Comparison of ENCODE assay signal across 8 cellular contexts in the genomic region with DNA sequence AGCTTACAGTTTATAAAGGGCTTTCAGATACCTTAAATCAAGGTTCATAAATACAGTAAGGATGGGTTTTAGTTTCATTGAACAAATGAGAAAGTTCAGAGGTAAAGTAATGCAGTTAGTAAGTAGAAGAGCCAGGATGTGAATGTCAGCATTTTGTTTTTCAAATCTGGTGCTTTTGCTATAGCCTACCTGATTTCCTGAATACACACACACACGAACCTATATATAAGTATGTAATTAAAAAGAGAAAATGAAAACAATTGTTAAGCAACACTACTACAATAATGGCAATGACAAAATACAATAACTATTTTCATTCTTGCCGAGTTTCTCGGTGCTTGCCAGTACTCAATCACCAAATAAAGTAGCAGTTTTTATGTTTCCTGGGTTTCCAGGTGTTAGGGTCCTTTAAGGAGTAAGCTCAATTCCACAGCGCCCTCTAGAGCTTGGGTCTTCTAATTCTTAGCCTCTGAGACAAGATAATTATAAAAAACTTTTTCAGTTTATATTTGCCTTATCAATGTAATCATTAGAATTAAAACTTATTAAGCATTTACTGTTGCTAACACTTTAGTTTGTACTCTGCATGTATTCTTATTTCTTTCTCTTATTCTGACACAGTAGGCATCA.
DNase-seq lines count a peak whose midpoint lies in the region; ATAC-seq and TF ChIP-seq lines count a peak whose summit lies in the region.

No MANE protein-coding gene starts in this region.

- no peaks in the 10 kb centered on the region for H3K36me3 ChIP-seq in GM06990 (ENCODE audit: control insufficient read depth, insufficient read depth, low read length)
- no peaks in the 10 kb centered on the region for H3K36me3 ChIP-seq in Loucy (ENCODE audit: insufficient read depth, low read length)

- H3K4me2 ChIP-seq in Loucy (ENCODE audit: low read depth, low read length, poor library complexity, severe bottlenecking) = no peak overlapping the region

- H3K4me1 ChIP-seq in Loucy (ENCODE audit: insufficient read depth, low read length, poor library complexity, severe bottlenecking) = no peaks in the 10 kb centered on the region

- peak; percentile 66 for TF ChIP-seq CTCF in GM06990 (IDR thresholded peaks at IDR 0.05; ENCODE audit: insufficient read depth, low read length, poor library complexity, severe bottlenecking)
- TF ChIP-seq CTCF in Loucy (conservative IDR thresholded peaks at IDR 0.05; ENCODE audit: low read length) = peak; percentile 56

- no peaks in the 10 kb centered on the region for H3K79me2 ChIP-seq in Loucy (ENCODE audit: insufficient read depth, low read length)

- no peak overlapping the region for H2AFZ ChIP-seq in Loucy (ENCODE audit: low read length)

- in situ Hi-C loops in G401 (cut with HindIII; ENCODE audit: low sequenced_read_pairs) = no loop called here

- peak; percentile 52 for ATAC-seq in GM21423 (IDR thresholded peaks at IDR 0.05; ENCODE audit: unreplicated experiment)

- H3F3A ChIP-seq in Loucy (ENCODE audit: low read depth) = no peaks in the 10 kb centered on the region

- H3K4me3 ChIP-seq in GM06990 (replicated peaks; ENCODE audit: low read depth, low read length) (no peak overlapping the region), Loucy (ENCODE audit: low read length, poor library complexity, severe bottlenecking) (no peak overlapping the region)

- no peaks in the 10 kb centered on the region for H3K9me3 ChIP-seq in Loucy (ENCODE audit: insufficient read depth, low read depth, low read length)

- H3K27me3 ChIP-seq in GM06990 (replicated peaks; ENCODE audit: control insufficient read depth, insufficient read depth, low read length) (no peaks in the 10 kb centered on the region), Loucy (ENCODE audit: insufficient read depth, low read length, poor library complexity, severe bottlenecking) (no peaks in the 10 kb centered on the region)

- H3K9ac ChIP-seq in Loucy (ENCODE audit: low read depth, low read length, poor library complexity, severe bottlenecking) = no peak overlapping the region

- H4K20me1 ChIP-seq in Loucy (ENCODE audit: insufficient read depth, low read length, poor library complexity, severe bottlenecking) = no peaks in the 10 kb centered on the region

- H3K9me2 ChIP-seq in Loucy (replicated peaks; ENCODE audit: low read depth, low read length) = no peaks in the 10 kb centered on the region

- DNase-seq in GM06990 (ENCODE audit: extremely low read depth, insufficient read length) = peak; percentile 14
- peak; percentile 43 for DNase-seq in activated CD4-positive, alpha-beta T cell treated with anti-CD3 and anti-CD28 coated beads, Interleukin-2, amount 50 U/mL, for 1 hour
- peak; percentile 28 for DNase-seq in iPS DF 4.7 (ENCODE audit: extremely low read depth, low spot score)
- peak; percentile 34 for DNase-seq in stimulated activated naive CD4-positive, alpha-beta T cell treated with Interleukin-2 at 50 U/mL for 16 hours (lab: John Stamatoyannopoulos, UW)
- DNase-seq in LoVo (ENCODE audit: low spot score) = no peak
- DNase-seq in G401 (ENCODE audit: low spot score) = no peak

Comparison
In these comparisons a context has a peak if more than half of its experiments do, and no peak if none do; other contexts are left out.
1. DNase-seq: peak in GM06990 (single experiment), activated CD4-positive, alpha-beta T cell treated with anti-CD3 and anti-CD28 coated beads, Interleukin-2, amount 50 U/mL, for 1 hour (single experiment), iPS DF 4.7 (single experiment) and stimulated activated naive CD4-positive, alpha-beta T cell treated with Interleukin-2 at 50 U/mL for 16 hours (single experiment); none in LoVo (single experiment) and G401 (single experiment).